ENCODE assay signal across 8 cellular contexts in the genomic region with DNA sequence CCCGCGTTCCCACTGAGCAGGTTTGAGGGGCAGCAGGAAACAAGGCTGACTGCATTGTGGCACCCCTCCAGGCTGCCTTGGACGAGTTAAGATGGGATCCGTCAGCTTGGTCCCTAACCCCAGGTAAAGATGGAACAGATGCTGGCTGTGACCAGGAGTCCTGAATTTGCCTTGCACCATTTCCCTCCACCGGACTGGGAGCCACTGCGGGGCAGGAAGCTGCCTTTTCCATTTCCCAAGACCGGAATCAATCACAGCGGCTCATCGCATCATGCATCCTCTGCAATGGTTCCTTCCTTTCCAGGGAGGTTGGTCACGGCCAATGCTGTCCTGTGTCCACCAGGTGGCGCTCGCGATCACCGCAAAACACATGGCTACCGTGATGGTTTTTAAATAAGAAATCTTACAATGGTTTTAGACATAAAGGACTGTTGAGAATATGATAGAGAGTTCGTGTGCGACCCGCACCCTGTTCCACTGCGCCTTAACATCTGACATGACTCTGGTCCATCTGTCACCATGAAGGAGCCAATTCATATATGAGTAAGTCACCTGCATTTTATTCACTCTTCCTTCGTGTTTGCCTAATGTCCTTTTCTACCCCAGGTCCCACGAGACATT. TPM values are rescaled to one million over a fixed set of nuclear protein-coding genes. Genes with fewer than 3 reads are reported as not detected.
DNase-seq lines count a peak whose midpoint lies in the region; ATAC-seq, FAIRE-seq and TF ChIP-seq lines count a peak whose summit lies in the region.

No MANE protein-coding gene starts in this region.

- FAIRE-seq in keratinocyte (lab: Jason Lieb, UNC): peak; percentile 79

- ATAC-seq in HG03469 (IDR thresholded peaks at IDR 0.05; ENCODE audit: unreplicated experiment): no peak

- no peaks in the 10 kb centered on the region for H3K9me1 ChIP-seq in keratinocyte (ENCODE audit: control insufficient read depth, extremely low read depth, insufficient read depth, low read length)

- H3K9me3 ChIP-seq in HAP-1: no peaks in the 10 kb centered on the region
- H3K9me3 ChIP-seq in keratinocyte (ENCODE audit: control insufficient read depth, low read depth, low read length): no peaks in the 10 kb centered on the region

- peak overlapping the region; percentile 91 for H2AFZ ChIP-seq in keratinocyte (ENCODE audit: control insufficient read depth, low read length)

- H3K9ac ChIP-seq in keratinocyte (ENCODE audit: control insufficient read depth, extremely low read depth, insufficient read depth, low read length): peak overlapping the region; percentile 18

- H3K27ac ChIP-seq in keratinocyte (ENCODE audit: control insufficient read depth, insufficient read depth, low read length): no peak overlapping the region

- H4K20me1 ChIP-seq in keratinocyte (ENCODE audit: control insufficient read depth, extremely low read depth, insufficient read depth, low read length): no peaks in the 10 kb centered on the region

- H3K36me3 ChIP-seq in HAP-1 (replicated peaks) (no peaks in the 10 kb centered on the region), keratinocyte (ENCODE audit: control insufficient read depth in 2 of 2, extremely low read depth in 1 of 2, insufficient read depth in 2 of 2, low read length in 2 of 2) (no peaks in the 10 kb centered on the region)

- in situ Hi-C loops in HAP-1 (cut with MboI; ENCODE audit: low sequenced_read_pairs): loop anchor here (5.0 kb wide), 2 partner anchors 111 to 456 kb away; no protein-coding TSS in a partner anchor

- no peaks in the 10 kb centered on the region for H3K79me2 ChIP-seq in keratinocyte (ENCODE audit: control insufficient read depth, insufficient read depth, low read length)

- H3K27me3 ChIP-seq in HAP-1 (ENCODE audit: low read depth): no peaks in the 10 kb centered on the region
- no peaks in the 10 kb centered on the region for H3K27me3 ChIP-seq in keratinocyte (ENCODE audit: control insufficient read depth, extremely low read depth, insufficient read depth, low read length)

- dilution Hi-C loops in keratinocyte (cut with MboI; ENCODE audit: extremely low pct_ligation_motif_present, low sequenced_read_pairs): no loop called here

- H3K4me2 ChIP-seq in keratinocyte (ENCODE audit: control insufficient read depth, extremely low read depth, insufficient read depth, low read depth, low read length): peak overlapping the region; percentile 67

- no peak for DNase-seq in AG09309 (ENCODE audit: low read depth)
- peak; percentile 80 to 86 for DNase-seq in HAP-1 (ENCODE audit: low spot score in 2 of 2)
- DNase-seq in NCI-H345 (lab: John Stamatoyannopoulos, UW): peak; percentile 69
- DNase-seq in activated CD4-positive, CD25-positive, alpha-beta regulatory T cell treated with anti-CD3 and anti-CD28 coated beads, Interleukin-2, amount 50 U/mL, for 72 hours: peak; percentile 86
- DNase-seq in cardiac fibroblast (ENCODE audit: low read depth in 2 of 2): peak; percentile 91 to 92
- no peak for DNase-seq in keratinocyte (ENCODE audit: low read depth, low spot score)
- DNase-seq in stimulated activated CD4-positive, alpha-beta T cell treated with anti-CD3 and anti-CD28 coated beads, Interleukin-1b, Interleukin-23, amount 100 ng/mL, for 1 hour (ENCODE audit: low read depth in 2 of 2): peak; percentile 65 to 74

- H3K4me3 ChIP-seq in AG09309 (ENCODE audit: control insufficient read depth, low read depth, low read length) (peak overlapping the region; percentile 22), HAP-1 (no peak overlapping the region), cardiac fibroblast (replicated peaks in 1 of 2; ENCODE audit: low read depth in 2 of 2, low read length in 2 of 2) (peak overlapping the region in 1 of 2 donors; percentile 28), keratinocyte (ENCODE audit: control insufficient read depth in 2 of 3, extremely low read depth in 1 of 3, insufficient read depth in 2 of 3, low read depth in 1 of 3, low read length in 3 of 3) (peak overlapping the region in 1 of 3 experiments; percentile 31)

- peaks cover 7% of the 10 kb centered on the region for H3K4me1 ChIP-seq in HAP-1
- peaks cover 6% of the 10 kb centered on the region for H3K4me1 ChIP-seq in keratinocyte (ENCODE audit: control insufficient read depth, extremely low read depth, insufficient read depth, low read length)

- TF ChIP-seq CTCF in AG09309 (IDR thresholded peaks at IDR 0.05; ENCODE audit: control insufficient read depth, insufficient read depth, low read depth, low read length, missing control alignments) (peak; percentile 85), cardiac fibroblast (IDR thresholded peaks at IDR 0.05; ENCODE audit: low read depth, low read length) (peak; percentile 89), keratinocyte (optimal IDR thresholded peaks at IDR 0.05 in 1 of 3, IDR thresholded peaks at IDR 0.05 in 1 of 3, conservative IDR thresholded peaks at IDR 0.05 in 1 of 3; ENCODE audit: extremely low read depth in 1 of 3, insufficient read depth in 2 of 3, low read length in 3 of 3) (peak; percentile 85 to 94 (median 92))

RNA-seq across cellular contexts. Expression of gene MEAK7, which starts 6.8 kb away (rescaled TPM):
- polyA plus RNA-seq in keratinocyte: 70.6 to 81.0 TPM (median 76.3 TPM) in 3 replicates
- 25.0 TPM for polyA plus RNA-seq in keratinocyte (2011; ENCODE audit: low read depth)
- polyA plus RNA-seq in keratinocyte (2011; cell fraction: cytosol; rRNA removed): 37.0 and 40.4 TPM in 2 replicates
- 88.4 and 98.8 TPM in 2 replicates for polyA plus RNA-seq in keratinocyte (2011; cell fraction: nucleus; rRNA removed)
- polyA plus RNA-seq in keratinocyte (2012; ENCODE audit: low replicate concordance): 21.6 and 65.3 TPM in 2 replicates
- 93.4 to 102 TPM (median 95.1 TPM) in 3 replicates for polyA minus RNA-seq in keratinocyte
- 72.3 TPM for polyA minus RNA-seq in keratinocyte (2011; cell fraction: cytosol; rRNA and poly(A)+ RNA removed)
- 70.5 and 110 TPM in 2 replicates for polyA minus RNA-seq in keratinocyte (2011; cell fraction: nucleus; rRNA and poly(A)+ RNA removed)

Comparison
In these comparisons a context has a peak if more than half of its experiments do, and no peak if none do; other contexts are left out.
1. DNase-seq: peak in HAP-1 (2 of 2), NCI-H345 (single experiment), activated CD4-positive, CD25-positive, alpha-beta regulatory T cell treated with anti-CD3 and anti-CD28 coated beads, Interleukin-2, amount 50 U/mL, for 72 hours (single experiment), cardiac fibroblast (2 of 2) and stimulated activated CD4-positive, alpha-beta T cell treated with anti-CD3 and anti-CD28 coated beads, Interleukin-1b, Interleukin-23, amount 100 ng/mL, for 1 hour (2 of 2); none in AG09309 (single experiment) and keratinocyte (single experiment).
2. Peak in every context shown above with its lines, with median percentiles within 50 percentile points of each other: CTCF ChIP-seq.